In genomic region chr2:163734911-163735691, GRCh38 we compare ENCODE assay signal across 8 cellular contexts. TPM values are rescaled to one million over a fixed set of nuclear protein-coding genes. Genes with fewer than 3 reads are reported as not detected.
DNase-seq lines count a peak whose midpoint lies in the region; ATAC-seq, FAIRE-seq and TF ChIP-seq lines count a peak whose summit lies in the region.

No MANE protein-coding gene starts in this region.

- no peaks in the 10 kb centered on the region for H3K36me3 ChIP-seq in GM23338 (ENCODE audit: insufficient read depth)
- H3K36me3 ChIP-seq in rectal smooth muscle tissue (ENCODE audit: control insufficient read depth, insufficient read depth, low read length) = no peaks in the 10 kb centered on the region

- ATAC-seq in GM23338 = no peak
- no peak for ATAC-seq in naive thymus-derived CD8-positive, alpha-beta T cell

- DNase-seq in GM23338 (ENCODE audit: low spot score) (peak; percentile 59), RPMI7951 (ENCODE audit: low read depth) (peak; percentile 38), foreskin melanocyte (peak; percentile 70), GDM1 (lab: John Stamatoyannopoulos, UW) (no peak), HTR-8/SVneo (ENCODE audit: insufficient read length, low spot score) (no peak), NCI-H2171 (lab: John Stamatoyannopoulos, UW) (no peak)
- DNase-seq in naive thymus-derived CD8-positive, alpha-beta T cell = no peak

- peaks cover 54% of the 10 kb centered on the region for H3K79me2 ChIP-seq in GM23338 (replicated peaks; ENCODE audit: insufficient read depth)

- peak overlapping the region; percentile 80 for H3K4me3 ChIP-seq in GM23338
- peak overlapping the region; percentile 82 for H3K4me3 ChIP-seq in rectal smooth muscle tissue (ENCODE audit: low read length)

- H3K4me3 Mint-ChIP-seq in GM23338 = peak overlapping the region; percentile 91
- H3K4me3 Mint-ChIP-seq in naive thymus-derived CD8-positive, alpha-beta T cell = no peak overlapping the region

- H3K27me3 ChIP-seq in GM23338 (ENCODE audit: insufficient read depth) (no peaks in the 10 kb centered on the region), rectal smooth muscle tissue (ENCODE audit: control insufficient read depth, insufficient read depth, low read length) (no peaks in the 10 kb centered on the region)

- no peaks in the 10 kb centered on the region for H4K20me1 ChIP-seq in GM23338 (replicated peaks; ENCODE audit: insufficient read depth)

- peak overlapping the region; percentile 88 for H3K4me2 ChIP-seq in GM23338

- no peak overlapping the region for H3K9ac ChIP-seq in rectal smooth muscle tissue (ENCODE audit: low read length)

- no peaks in the 10 kb centered on the region for H3K36me3 Mint-ChIP-seq in GM23338 (ENCODE audit: low read depth)
- no peaks in the 10 kb centered on the region for H3K36me3 Mint-ChIP-seq in naive thymus-derived CD8-positive, alpha-beta T cell

- no peaks in the 10 kb centered on the region for H3K9me3 Mint-ChIP-seq in GM23338
- H3K9me3 Mint-ChIP-seq in naive thymus-derived CD8-positive, alpha-beta T cell = peaks cover 0 to 10% (median 5%) of the 10 kb centered on the region in 9 donors

- H3K27me3 Mint-ChIP-seq in GM23338 (ENCODE audit: insufficient read depth, low read depth, poor library complexity) = peaks cover 5% of the 10 kb centered on the region
- H3K27me3 Mint-ChIP-seq in naive thymus-derived CD8-positive, alpha-beta T cell = peaks cover 19 to 35% (median 25%) of the 10 kb centered on the region in 5 donors

- H3K4me1 ChIP-seq in GM23338 (ENCODE audit: insufficient read depth) = peaks cover 43% of the 10 kb centered on the region
- peaks cover 4% of the 10 kb centered on the region for H3K4me1 ChIP-seq in rectal smooth muscle tissue (ENCODE audit: control insufficient read depth, insufficient read depth, low read length)

- no peak for TF ChIP-seq CTCF in GM23338 (conservative IDR thresholded peaks at IDR 0.05; ENCODE audit: low read depth in 2 of 2)

- peaks cover 47% of the 10 kb centered on the region for H3K4me1 Mint-ChIP-seq in GM23338
- peaks cover 3 to 6% (median 4%) of the 10 kb centered on the region in 4 donors for H3K4me1 Mint-ChIP-seq in naive thymus-derived CD8-positive, alpha-beta T cell

- FAIRE-seq in HTR-8/SVneo (lab: Jason Lieb, UNC) = no peak

- no peaks in the 10 kb centered on the region for H3K9me2 ChIP-seq in GM23338 (ENCODE audit: insufficient read depth)

- POLR2A ChIA-PET in naive thymus-derived CD8-positive, alpha-beta T cell (lab: Charles Lee) = no interaction called here

- peak overlapping the region; percentile 76 for H3K27ac Mint-ChIP-seq in GM23338
- no peak overlapping the region for H3K27ac Mint-ChIP-seq in naive thymus-derived CD8-positive, alpha-beta T cell

- no peaks in the 10 kb centered on the region for H3F3A ChIP-seq in GM23338 (replicated peaks; ENCODE audit: low read depth)

- H2AFZ ChIP-seq in GM23338 = no peak overlapping the region

- H3K27ac ChIP-seq in GM23338 (ENCODE audit: low read depth) (peak overlapping the region; percentile 86), rectal smooth muscle tissue (ENCODE audit: low read depth, low read length) (peak overlapping the region; percentile 85)

TF ChIP-seq in GM23338, 12 proteins besides CTCF, POLR2A, EP300 and RAD21 (continues in another document):
- TF ChIP-seq ZNF114 (CRISPR knock-in tag; IDR thresholded peaks at IDR 0.05) (no peak), EZH2phosphoT487 (IDR thresholded peaks at IDR 0.05; ENCODE audit: unreplicated experiment) (no peak), NANOG (IDR thresholded peaks at IDR 0.05; ENCODE audit: borderline replicate concordance) (no peak), JUNB (IDR thresholded peaks at IDR 0.05; ENCODE audit: unreplicated experiment) (no peak), ZNF462 (CRISPR knock-in tag; IDR thresholded peaks at IDR 0.05) (no peak), ZNF331 (CRISPR knock-in tag; IDR thresholded peaks at IDR 0.05; ENCODE audit: low read depth) (no peak), POLR2AphosphoS5 (IDR thresholded peaks at IDR 0.05; ENCODE audit: low read depth) (no peak), EZH2 (IDR thresholded peaks at IDR 0.05; ENCODE audit: low read depth, unreplicated experiment) (no peak)
- TF ChIP-seq, protein P1, sequence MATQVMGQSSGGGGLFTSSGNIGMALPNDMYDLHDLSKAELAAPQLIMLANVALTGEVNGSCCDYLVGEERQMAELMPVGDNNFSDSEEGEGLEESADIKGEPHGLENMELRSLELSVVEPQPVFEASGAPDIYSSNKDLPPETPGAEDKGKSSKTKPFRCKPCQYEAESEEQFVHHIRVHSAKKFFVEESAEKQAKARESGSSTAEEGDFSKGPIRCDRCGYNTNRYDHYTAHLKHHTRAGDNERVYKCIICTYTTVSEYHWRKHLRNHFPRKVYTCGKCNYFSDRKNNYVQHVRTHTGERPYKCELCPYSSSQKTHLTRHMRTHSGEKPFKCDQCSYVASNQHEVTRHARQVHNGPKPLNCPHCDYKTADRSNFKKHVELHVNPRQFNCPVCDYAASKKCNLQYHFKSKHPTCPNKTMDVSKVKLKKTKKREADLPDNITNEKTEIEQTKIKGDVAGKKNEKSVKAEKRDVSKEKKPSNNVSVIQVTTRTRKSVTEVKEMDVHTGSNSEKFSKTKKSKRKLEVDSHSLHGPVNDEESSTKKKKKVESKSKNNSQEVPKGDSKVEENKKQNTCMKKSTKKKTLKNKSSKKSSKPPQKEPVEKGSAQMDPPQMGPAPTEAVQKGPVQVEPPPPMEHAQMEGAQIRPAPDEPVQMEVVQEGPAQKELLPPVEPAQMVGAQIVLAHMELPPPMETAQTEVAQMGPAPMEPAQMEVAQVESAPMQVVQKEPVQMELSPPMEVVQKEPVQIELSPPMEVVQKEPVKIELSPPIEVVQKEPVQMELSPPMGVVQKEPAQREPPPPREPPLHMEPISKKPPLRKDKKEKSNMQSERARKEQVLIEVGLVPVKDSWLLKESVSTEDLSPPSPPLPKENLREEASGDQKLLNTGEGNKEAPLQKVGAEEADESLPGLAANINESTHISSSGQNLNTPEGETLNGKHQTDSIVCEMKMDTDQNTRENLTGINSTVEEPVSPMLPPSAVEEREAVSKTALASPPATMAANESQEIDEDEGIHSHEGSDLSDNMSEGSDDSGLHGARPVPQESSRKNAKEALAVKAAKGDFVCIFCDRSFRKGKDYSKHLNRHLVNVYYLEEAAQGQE (IDR thresholded peaks at IDR 0.05; ENCODE audit: unreplicated experiment) = no peak

RNA-seq across cellular contexts. Expression of gene FIGN, which starts 0.7 kb away (rescaled TPM):
- 13.2 and 17.2 TPM in 2 replicates for total RNA-seq in GM23338 (2014; rRNA removed; shearing (Covaris generic))
- 12.1 and 23.6 TPM in 2 replicates for polyA plus RNA-seq in GM23338 (2016; fragmentation: Nextera tagmentation; extraction: Ambion mirVana)
- total RNA-seq in RPMI7951 (2014; rRNA removed; shearing (Covaris generic)) = 5.3 and 5.8 TPM in 2 replicates
- not detected for total RNA-seq in naive thymus-derived CD8-positive, alpha-beta T cell
- not detected for polyA plus RNA-seq in naive thymus-derived CD8-positive, alpha-beta T cell

Comparison
In these comparisons a context has a peak if more than half of its experiments do, and no peak if none do; other contexts are left out.
1. DNase-seq: peak in GM23338 (single experiment), RPMI7951 (single experiment) and foreskin melanocyte (single experiment); none in naive thymus-derived CD8-positive, alpha-beta T cell (0 of 10), GDM1 (single experiment), HTR-8/SVneo (single experiment) and NCI-H2171 (single experiment).